Comparison of ENCODE assay signal across 18 cellular contexts in the genomic region with DNA sequence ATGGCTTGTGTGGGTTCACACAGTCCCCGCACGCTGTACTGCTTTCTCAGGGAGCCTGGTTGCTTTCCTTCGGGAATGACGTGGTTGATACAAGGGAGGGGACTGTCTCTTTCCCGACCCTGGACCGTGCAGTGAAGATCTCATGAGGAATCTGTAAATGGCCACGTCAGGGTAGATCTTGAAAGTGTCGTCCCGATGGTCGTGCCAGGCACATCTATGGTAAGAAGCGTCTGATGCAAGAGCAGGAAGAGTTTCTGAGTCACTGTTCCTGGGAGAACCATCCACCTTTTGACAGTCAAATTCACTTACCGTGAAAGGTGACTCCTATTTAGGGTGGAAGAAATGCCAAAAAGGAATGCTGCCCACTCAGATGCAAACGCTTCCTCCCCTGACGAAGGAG.
DNase-seq lines count a peak whose midpoint lies in the region; ATAC-seq, FAIRE-seq and TF ChIP-seq lines count a peak whose summit lies in the region.
"Had no signal": no experiment of that assay in that cellular context is flagged by ENCODE, and none has a peak within 500 bp of the region (broad histone marks: within the 10 kb centered on the region; RNA-seq: fewer than 3 reads in every experiment).

No MANE protein-coding gene starts in this region.

- H3K4me3 ChIP-seq in GM23338 (no peak overlapping the region), bronchial epithelial cell (ENCODE audit: low read depth, low read length) (no peak overlapping the region)
- H3K4me3 ChIP-seq: BLaER1 treated with 17β-estradiol and CSF1 and Interleukin-3, amounts not matched to agents 10 nM and 100 nM; HAP-1 had no signal

- H3K4me3 Mint-ChIP-seq in GM23338 = peak overlapping the region; percentile 24; the same call in 1 of the 3 replicates
- H3K4me3 Mint-ChIP-seq: B cell; CD4-positive, CD25-positive, alpha-beta regulatory T cell; CD8-positive, alpha-beta memory T cell had no signal

- H3K4me1 Mint-ChIP-seq in GM23338 = no peaks in the 10 kb centered on the region
- H3K4me1 Mint-ChIP-seq: B cell; CD8-positive, alpha-beta memory T cell had no signal

- H3K36me3 ChIP-seq in GM23338 (ENCODE audit: insufficient read depth) (peaks cover 12% of the 10 kb centered on the region; the same call in 1 of the 2 replicates), bronchial epithelial cell (ENCODE audit: control insufficient read depth, insufficient read depth, low read length) (no peaks in the 10 kb centered on the region)
- H3K36me3 ChIP-seq: BLaER1 treated with 17β-estradiol and CSF1 and Interleukin-3, amounts not matched to agents 10 nM and 100 nM; HAP-1 had no signal

- peaks cover 3% of the 10 kb centered on the region for H3K27me3 Mint-ChIP-seq in GM23338 (ENCODE audit: insufficient read depth, low read depth, poor library complexity)
- H3K27me3 Mint-ChIP-seq: B cell; CD4-positive, CD25-positive, alpha-beta regulatory T cell had no signal

- H3K4me2 ChIP-seq in GM23338 = no peak overlapping the region
- H3K4me2 ChIP-seq: BLaER1 treated with 17β-estradiol and CSF1 and Interleukin-3, amounts not matched to agents 10 nM and 100 nM had no signal

- no peak for TF ChIP-seq CTCF in GM23338 (conservative IDR thresholded peaks at IDR 0.05; ENCODE audit: low read depth in 2 of 2)
- TF ChIP-seq CTCF in bronchial epithelial cell (IDR thresholded peaks at IDR 0.05; ENCODE audit: insufficient read depth, low read length, severe bottlenecking) = no peak

- peaks cover 84% of the 10 kb centered on the region for H3K9me3 Mint-ChIP-seq in GM23338

- no peak overlapping the region for H2AFZ ChIP-seq in GM23338

- DNase-seq in GM23338 (ENCODE audit: low spot score) (no peak), bronchial epithelial cell (ENCODE audit: low read depth) (no peak), posterior vena cava (ENCODE audit: low spot score) (peak; percentile 31), ureter (ENCODE audit: low spot score) (no peak)
- DNase-seq in activated CD4-positive, alpha-beta T cell treated with anti-CD3 and anti-CD28 coated beads, Interleukin-2, amount 50 U/mL, for 48 hours = no peak
- DNase-seq: CD4-positive, CD25-positive, alpha-beta regulatory T cell; CD8-positive, alpha-beta memory T cell; COR-L47; DMS 273 treated with DMSO at 0.1 percent for 48 hours; IMR-90 had no signal

- H3K4me1 ChIP-seq in GM23338 (ENCODE audit: insufficient read depth) = no peaks in the 10 kb centered on the region
- H3K4me1 ChIP-seq: BLaER1 treated with 17β-estradiol and CSF1 and Interleukin-3, amounts not matched to agents 10 nM and 100 nM; HAP-1 had no signal

- H3F3A ChIP-seq in GM23338 (replicated peaks; ENCODE audit: low read depth) = no peaks in the 10 kb centered on the region

- H3K27me3 ChIP-seq in GM23338 (ENCODE audit: insufficient read depth) (no peaks in the 10 kb centered on the region), bronchial epithelial cell (ENCODE audit: control insufficient read depth, insufficient read depth, low read length) (no peaks in the 10 kb centered on the region)
- H3K27me3 ChIP-seq: BLaER1 treated with 17β-estradiol and CSF1 and Interleukin-3, amounts not matched to agents 10 nM and 100 nM had no signal

- no peaks in the 10 kb centered on the region for H3K9me2 ChIP-seq in GM23338 (ENCODE audit: insufficient read depth)

- intact Hi-C loops in posterior vena cava (cut with DNase I) = no loop called here

- no peaks in the 10 kb centered on the region for H4K20me1 ChIP-seq in GM23338 (replicated peaks; ENCODE audit: insufficient read depth)
- H4K20me1 ChIP-seq: BLaER1 treated with 17β-estradiol and CSF1 and Interleukin-3, amounts not matched to agents 10 nM and 100 nM had no signal

- no peak overlapping the region for H3K27ac Mint-ChIP-seq in GM23338
- H3K27ac Mint-ChIP-seq: B cell; CD4-positive, CD25-positive, alpha-beta regulatory T cell; CD8-positive, alpha-beta memory T cell had no signal

- ATAC-seq in GM23338 = no peak
- no peak for ATAC-seq in HG03159 (IDR thresholded peaks at IDR 0.05; ENCODE audit: unreplicated experiment)

- no peak overlapping the region for H3K27ac ChIP-seq in GM23338 (ENCODE audit: low read depth)
- H3K27ac ChIP-seq: BLaER1 treated with 17β-estradiol and CSF1 and Interleukin-3, amounts not matched to agents 10 nM and 100 nM had no signal

- FAIRE-seq in bronchial epithelial cell (lab: Jason Lieb, UNC) = peak; percentile 77
- FAIRE-seq: G401.6, GM12891, GM19239, HTR-8/SVneo had no signal

- peaks cover 45% of the 10 kb centered on the region for H3K36me3 Mint-ChIP-seq in GM23338 (ENCODE audit: low read depth)
- H3K36me3 Mint-ChIP-seq: CD4-positive, CD25-positive, alpha-beta regulatory T cell; CD8-positive, alpha-beta memory T cell had no signal

- H3K79me2 ChIP-seq in GM23338 (replicated peaks; ENCODE audit: insufficient read depth) = no peaks in the 10 kb centered on the region

TF ChIP-seq in GM23338, 12 proteins besides CTCF, POLR2A, EP300 and RAD21:
- TF ChIP-seq STAT1 (IDR thresholded peaks at IDR 0.05; ENCODE audit: unreplicated experiment) (no peak), EZH2 (IDR thresholded peaks at IDR 0.05; ENCODE audit: low read depth, unreplicated experiment) (no peak), CREB1 (CRISPR knock-in tag; IDR thresholded peaks at IDR 0.05; ENCODE audit: low read depth) (no peak), ZNF114 (CRISPR knock-in tag; IDR thresholded peaks at IDR 0.05) (no peak)
